Comparison of ENCODE assay signal across 22 cellular contexts in the genomic region with DNA sequence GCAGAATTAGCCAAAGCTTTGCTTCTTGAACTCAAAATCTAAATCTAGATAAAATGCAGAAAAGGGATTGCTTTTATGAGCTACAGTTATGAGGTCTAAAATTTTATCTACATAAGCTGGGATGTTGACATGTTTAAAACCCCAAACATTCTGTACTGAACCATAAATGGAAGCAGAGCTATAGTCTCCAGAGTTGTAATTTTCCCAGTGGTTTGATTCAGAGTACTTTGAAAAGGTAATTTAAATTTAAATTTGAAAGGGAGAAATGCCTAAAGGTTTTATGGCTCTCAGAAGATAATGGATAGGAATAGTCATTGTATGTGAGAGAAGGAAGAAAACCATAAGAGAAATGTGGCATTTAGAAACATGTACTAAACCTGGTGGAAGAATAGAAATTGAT.
"Had no signal": no experiment of that assay in that cellular context is flagged by ENCODE, and none has a peak within 500 bp of the region (broad histone marks: within the 10 kb centered on the region; RNA-seq: fewer than 3 reads in every experiment).

No MANE protein-coding gene starts in this region.

- H3K4me3 ChIP-seq: MG63, SJSA1 had no signal

- ATAC-seq: HepG2, T-cell had no signal

- H3K4me2 ChIP-seq: SK-N-SH had no signal

- H3K9ac ChIP-seq: SK-N-SH had no signal

- H3K9me3 ChIP-seq: MG63, SJSA1, SK-N-SH had no signal

- H3K4me1 ChIP-seq: SJSA1 had no signal

- DNase-seq: IMR-90, Karpas-422, KG1, MG63, NCI-H1092, NCI-H1105 treated with DMSO at 0.1 percent for 48 hours, NCI-H1436 treated with DMSO at 0.1 percent for 48 hours, NCI-H1694, NCI-H187 treated with DMSO at 0.1 percent for 48 hours, NCI-H2029 treated with DMSO at 0.1 percent for 48 hours, NCI-H2171, NCI-H524, NCI-H526 treated with DMSO at 0.1 percent for 48 hours, NCI-H774, Right ventricle myocardium superior, RPMI8226, SIG-M5, SK-N-SH, SW 1271, T-cell had no signal

- H3K36me3 ChIP-seq: MG63, SJSA1 had no signal

- H3K27me3 ChIP-seq: MG63, SJSA1 had no signal

- H3K27ac ChIP-seq: SJSA1 had no signal
